In genomic region chr10:103691267-103691666, GRCh38 we compare ENCODE assay signal across 18 cellular contexts.
DNase-seq lines count a peak whose midpoint lies in the region; TF ChIP-seq lines count a peak whose summit lies in the region.
"Had no signal": no experiment of that assay in that cellular context is flagged by ENCODE, and none has a peak within 500 bp of the region (broad histone marks: within the 10 kb centered on the region; RNA-seq: fewer than 3 reads in every experiment).

No MANE protein-coding gene starts in this region.

- POLR2A ChIA-PET in OCI-LY7 (lab: Charles Lee) = no interaction called here

- H3K4me1 ChIP-seq in OCI-LY7 (ENCODE audit: insufficient read depth, low read length, poor library complexity, severe bottlenecking) = peaks cover 42% of the 10 kb centered on the region

- no peak overlapping the region for H2AFZ ChIP-seq in OCI-LY7 (ENCODE audit: low read length)

- no peaks in the 10 kb centered on the region for H3K9me2 ChIP-seq in OCI-LY7 (ENCODE audit: insufficient read depth, low read length)

- no peak overlapping the region for H3K27ac ChIP-seq in OCI-LY7 (ENCODE audit: low read depth, low read length, poor library complexity, severe bottlenecking)
- peak overlapping the region; percentile 51 for H3K27ac ChIP-seq in temporal lobe (ENCODE audit: low read depth, low read length)
- H3K27ac ChIP-seq: heart right ventricle, SK-N-MC, VCaP had no signal

- CTCF ChIA-PET in activated naive CD4-positive, alpha-beta T cell treated with anti-CD3 and anti-CD28 coated beads, Interleukin-2, amount 10 ng/mL, durations not matched to agents 7 days and 5 days (lab: Charles Lee) = interaction anchor here (0.8 to 1.3 kb wide), 2 partner anchors 11 to 98 kb away, joined by 3 to 5 read pairs; no protein-coding TSS in a partner anchor
- CTCF ChIA-PET in OCI-LY7 (lab: Charles Lee; ENCODE audit: unreplicated experiment) = interaction anchor here (1.0 kb wide), 1 partner anchor 152 kb away, joined by 3 read pairs; no protein-coding TSS in a partner anchor

- TF ChIP-seq POLR2A in erythroblast (IDR thresholded peaks at IDR 0.05; ENCODE audit: low read length) = no peak

- no peak for TF ChIP-seq CTCF in OCI-LY7 (conservative IDR thresholded peaks at IDR 0.05; ENCODE audit: low read length)
- TF ChIP-seq CTCF in endothelial cell (IDR thresholded peaks at IDR 0.05; ENCODE audit: unreplicated experiment) = no peak

- H3K9me3 Mint-ChIP-seq in activated naive CD4-positive, alpha-beta T cell treated with anti-CD3 and anti-CD28 coated beads, Interleukin-2, amount 10 ng/mL, durations not matched to agents 7 days and 5 days = no peaks in the 10 kb centered on the region
- no peaks in the 10 kb centered on the region for H3K9me3 Mint-ChIP-seq in endothelial cell (ENCODE audit: unreplicated experiment)

- H3K27me3 Mint-ChIP-seq in activated naive CD4-positive, alpha-beta T cell treated with anti-CD3 and anti-CD28 coated beads, Interleukin-2, amount 10 ng/mL, durations not matched to agents 7 days and 5 days = peaks cover 19% of the 10 kb centered on the region
- peaks cover 25% of the 10 kb centered on the region for H3K27me3 Mint-ChIP-seq in endothelial cell (ENCODE audit: unreplicated experiment)

- BruUV-seq in OCI-LY7 (replicated peaks; lab: Mats Ljungman, UMichigan) = no TSS peak

- no peaks in the 10 kb centered on the region for H4K20me1 ChIP-seq in OCI-LY7 (ENCODE audit: insufficient read depth, low read length)

- H3K36me3 ChIP-seq in OCI-LY7 (ENCODE audit: insufficient read depth, low read length) = no peaks in the 10 kb centered on the region
- H3K36me3 ChIP-seq: HAP-1, heart right ventricle had no signal

- H3K36me3 Mint-ChIP-seq in activated naive CD4-positive, alpha-beta T cell treated with anti-CD3 and anti-CD28 coated beads, Interleukin-2, amount 10 ng/mL, durations not matched to agents 7 days and 5 days = no peaks in the 10 kb centered on the region
- H3K36me3 Mint-ChIP-seq in endothelial cell (ENCODE audit: low read depth, unreplicated experiment) = peaks cover 29% of the 10 kb centered on the region

- H3K4me3 Mint-ChIP-seq in activated naive CD4-positive, alpha-beta T cell treated with anti-CD3 and anti-CD28 coated beads, Interleukin-2, amount 10 ng/mL, durations not matched to agents 7 days and 5 days = peak overlapping the region; percentile 59
- peak overlapping the region; percentile 16 for H3K4me3 Mint-ChIP-seq in endothelial cell (ENCODE audit: unreplicated experiment)

- H3K4me2 ChIP-seq in OCI-LY7 (ENCODE audit: low read length) = peak overlapping the region; percentile 87

- H3K27ac Mint-ChIP-seq in activated naive CD4-positive, alpha-beta T cell treated with anti-CD3 and anti-CD28 coated beads, Interleukin-2, amount 10 ng/mL, durations not matched to agents 7 days and 5 days = no peak overlapping the region
- peak overlapping the region; percentile 7 for H3K27ac Mint-ChIP-seq in endothelial cell (ENCODE audit: unreplicated experiment)

- intact Hi-C loops in OCI-LY7 (cut with micrococcal nuclease; ENCODE audit: unreplicated experiment) = no loop called here

- no peaks in the 10 kb centered on the region for H3K9me3 ChIP-seq in OCI-LY7 (ENCODE audit: low read length)
- H3K9me3 ChIP-seq: esophagus squamous epithelium, HAP-1, heart right ventricle had no signal

- H3K4me3 ChIP-seq in OCI-LY7 (ENCODE audit: low read depth, low read length, poor library complexity, severe bottlenecking) = no peak overlapping the region
- H3K4me3 ChIP-seq: HAP-1, heart right ventricle, SK-N-MC had no signal

- no peak for DNase-seq in activated naive CD4-positive, alpha-beta T cell treated with anti-CD3 and anti-CD28 coated beads, Interleukin-2, amount 10 ng/mL, durations not matched to agents 7 days and 5 days
- no peak for DNase-seq in activated naive CD4-positive, alpha-beta T cell treated with anti-CD3 and anti-CD28 coated beads, Interleukin-2, amount 50 U/mL, for 16 hours
- no peak for DNase-seq in OCI-LY7 (ENCODE audit: low spot score)
- DNase-seq in endothelial cell (ENCODE audit: low spot score) = no peak
- no peak for DNase-seq in NCI-H774 (lab: John Stamatoyannopoulos, UW)
- no peak for DNase-seq in stimulated activated CD4-positive, alpha-beta T cell treated with anti-CD3 and anti-CD28 coated beads, Interleukin-2, amount 100 ng/mL, for 24 hours
- no peak for DNase-seq in erythroblast (lab: John Stamatoyannopoulos, UW)
- DNase-seq: amniotic stem cell; esophagus squamous epithelium; heart right ventricle; kidney glomerular epithelial cell; NCI-H446 treated with DMSO at 0.1 percent for 48 hours; retina; stimulated activated CD4-positive, alpha-beta T cell treated with anti-CD3 and anti-CD28 coated beads, Interleukin-4, amount 100 ng/mL, for 24 hours had no signal

- no peaks in the 10 kb centered on the region for H3K79me2 ChIP-seq in OCI-LY7 (ENCODE audit: insufficient read depth, low read depth, low read length)

- H3K4me1 Mint-ChIP-seq in activated naive CD4-positive, alpha-beta T cell treated with anti-CD3 and anti-CD28 coated beads, Interleukin-2, amount 10 ng/mL, durations not matched to agents 7 days and 5 days = peaks cover 45% of the 10 kb centered on the region
- H3K4me1 Mint-ChIP-seq in endothelial cell (ENCODE audit: unreplicated experiment) = peaks cover 14% of the 10 kb centered on the region
